Comparison of ENCODE assay signal across 6 cellular contexts in the genomic region with DNA sequence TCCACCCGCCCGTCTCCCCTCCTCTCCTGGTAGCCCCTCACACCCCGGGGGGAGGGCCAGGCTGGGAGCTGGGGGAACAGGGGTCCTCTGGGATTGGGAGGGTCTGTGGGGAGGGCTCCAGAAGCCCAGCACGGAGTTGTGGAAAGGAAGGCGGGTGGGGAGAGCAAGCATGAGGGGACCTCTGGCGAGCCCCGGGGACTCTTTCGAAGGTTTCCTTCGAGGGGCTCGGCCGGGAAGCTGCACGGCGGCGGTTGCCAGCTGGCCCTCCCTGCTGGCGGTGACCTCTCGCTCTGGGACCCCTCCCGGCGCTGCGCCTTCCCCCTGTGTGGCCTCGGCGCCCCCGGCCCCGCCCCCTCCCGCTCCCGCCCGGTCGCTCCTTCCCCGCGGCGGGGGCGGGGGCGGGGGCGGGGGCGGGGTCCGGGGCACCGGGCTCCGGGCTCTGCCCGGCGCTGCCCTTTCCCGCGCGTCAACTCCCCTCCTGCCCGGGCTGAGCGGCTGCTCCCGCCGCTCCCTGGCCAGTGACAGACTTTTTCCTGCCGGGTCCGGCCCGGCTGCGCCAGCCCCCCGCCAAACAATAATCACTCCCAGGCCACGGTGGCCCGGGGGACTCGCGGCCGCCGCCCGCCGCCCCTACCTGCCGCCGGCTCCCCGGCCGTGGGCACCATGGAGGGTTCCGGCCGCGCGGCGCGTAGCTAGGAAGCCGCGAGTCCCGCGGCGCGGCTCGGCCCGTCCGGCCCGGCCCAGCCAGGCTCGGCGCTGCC. TPM values are rescaled to one million over a fixed set of nuclear protein-coding genes. Genes with fewer than 3 reads are reported as not detected.
DNase-seq lines count a peak whose midpoint lies in the region; ATAC-seq lines count a peak whose summit lies in the region.

No MANE protein-coding gene starts in this region.

- H3K27ac ChIP-seq in effector memory CD4-positive, alpha-beta T cell (ENCODE audit: insufficient read depth, low read length, poor library complexity, severe bottlenecking): peak overlapping the region; percentile 82
- H3K27ac ChIP-seq in rectal smooth muscle tissue (ENCODE audit: low read depth, low read length): peak overlapping the region; percentile 91
- H3K27ac ChIP-seq in caudate nucleus (ENCODE audit: low read depth, low read length): no peak overlapping the region

- peak overlapping the region; percentile 76 for H3K4me3 ChIP-seq in effector memory CD4-positive, alpha-beta T cell (ENCODE audit: insufficient read depth, low read depth, low read length, poor library complexity, severe bottlenecking)
- peak overlapping the region; percentile 60 for H3K4me3 ChIP-seq in rectal smooth muscle tissue (ENCODE audit: low read length)

- H3K4me1 ChIP-seq in effector memory CD4-positive, alpha-beta T cell (ENCODE audit: control insufficient read depth, insufficient read depth, low read length, poor library complexity, severe bottlenecking): peaks cover 58% of the 10 kb centered on the region
- peaks cover 42% of the 10 kb centered on the region for H3K4me1 ChIP-seq in rectal smooth muscle tissue (ENCODE audit: control insufficient read depth, insufficient read depth, low read length)

- DNase-seq in effector memory CD4-positive, alpha-beta T cell: no peak
- DNase-seq in caudate nucleus (lab: John Stamatoyannopoulos, UW): no peak
- no peak for DNase-seq in ureter (ENCODE audit: low spot score)
- no peak for DNase-seq in activated effector memory CD4-positive, alpha-beta T cell treated with Interleukin-2 at 50 U/mL for 16 hours

- no peaks in the 10 kb centered on the region for H3K36me3 ChIP-seq in effector memory CD4-positive, alpha-beta T cell (ENCODE audit: control insufficient read depth, insufficient read depth, low read length)
- no peaks in the 10 kb centered on the region for H3K36me3 ChIP-seq in rectal smooth muscle tissue (ENCODE audit: control insufficient read depth, insufficient read depth, low read length)

- H3K27me3 ChIP-seq in effector memory CD4-positive, alpha-beta T cell (replicated peaks; ENCODE audit: control insufficient read depth, insufficient read depth, low read length, poor library complexity, severe bottlenecking): no peaks in the 10 kb centered on the region
- no peaks in the 10 kb centered on the region for H3K27me3 ChIP-seq in rectal smooth muscle tissue (ENCODE audit: control insufficient read depth, insufficient read depth, low read length)

- peak; percentile 30 for ATAC-seq in HG02885 (IDR thresholded peaks at IDR 0.05; ENCODE audit: poor library complexity, unreplicated experiment)

- peak overlapping the region; percentile 26 for H3K9ac ChIP-seq in rectal smooth muscle tissue (ENCODE audit: low read length)

- no peaks in the 10 kb centered on the region for H3K9me3 ChIP-seq in effector memory CD4-positive, alpha-beta T cell (ENCODE audit: control insufficient read depth, low read length)

RNA-seq across cellular contexts. Expression of gene CLCF1, which starts 1.0 kb away (rescaled TPM):
- total RNA-seq in ureter: 1.4 TPM

RNA-seq across cellular contexts. Expression of gene POLD4, which starts 19.1 kb away (rescaled TPM):
- 57.9 TPM for total RNA-seq in ureter

RNA-seq across cellular contexts. Expression of gene RAD9A, which starts 19.4 kb away (rescaled TPM):
- 26.1 TPM for total RNA-seq in ureter

RNA-seq across cellular contexts. Expression of gene PPP1CA, which starts 29.2 kb away (rescaled TPM):
- 124 TPM for total RNA-seq in ureter

RNA-seq across cellular contexts. Expression of gene TBC1D10C, which starts 31.5 kb away (rescaled TPM):
- 3.6 TPM for total RNA-seq in ureter
